ENCODE assay signal across 21 cellular contexts in genomic region chr15:70753101-70753829, GRCh38. TPM values are rescaled to one million over a fixed set of nuclear protein-coding genes. Genes with fewer than 3 reads are reported as not detected.
DNase-seq lines count a peak whose midpoint lies in the region; ATAC-seq and TF ChIP-seq lines count a peak whose summit lies in the region.
"Had no signal": no experiment of that assay in that cellular context is flagged by ENCODE, and none has a peak within 500 bp of the region (broad histone marks: within the 10 kb centered on the region; RNA-seq: fewer than 3 reads in every experiment).

No MANE protein-coding gene starts in this region.

- H3K9ac ChIP-seq in adipocyte (ENCODE audit: low read length) (peak overlapping the region; percentile 76), mesenchymal stem cell (ENCODE audit: low read length) (peak overlapping the region; percentile 35)
- H3K9ac ChIP-seq: BLaER1 treated with 17β-estradiol and CSF1 and Interleukin-3, amounts not matched to agents 10 nM and 100 nM; KMS-11 had no signal

- H3K79me1 ChIP-seq in mesenchymal stem cell (replicated peaks; ENCODE audit: low read length, poor library complexity, severe bottlenecking): peaks cover 13% of the 10 kb centered on the region

- H2AK5ac ChIP-seq in mesenchymal stem cell (ENCODE audit: low read length, severe bottlenecking): no peak overlapping the region

- no peaks in the 10 kb centered on the region for H3K27me3 ChIP-seq in heart left ventricle
- H3K27me3 ChIP-seq in adipocyte (replicated peaks; ENCODE audit: control insufficient read depth, insufficient read depth, low read length): no peaks in the 10 kb centered on the region
- no peaks in the 10 kb centered on the region for H3K27me3 ChIP-seq in mesenchymal stem cell (ENCODE audit: control insufficient read depth in 1 of 2, insufficient read depth in 1 of 2, low read length in 2 of 2)
- no peaks in the 10 kb centered on the region for H3K27me3 ChIP-seq in tibial nerve
- H3K27me3 ChIP-seq: BLaER1 treated with 17β-estradiol and CSF1 and Interleukin-3, amounts not matched to agents 10 nM and 100 nM had no signal

- no peak for TF ChIP-seq CTCF in heart left ventricle (IDR thresholded peaks at IDR 0.05)
- no peak for TF ChIP-seq CTCF in tibial nerve (IDR thresholded peaks at IDR 0.05)
- no peak for TF ChIP-seq CTCF in MCF 10A (IDR thresholded peaks at IDR 0.05; ENCODE audit: unreplicated experiment)

- H3K27ac ChIP-seq in heart left ventricle: peak overlapping the region in 8 of 12 donors; percentile 8 to 85 (median 18)
- no peak overlapping the region for H3K27ac ChIP-seq in mesenchymal stem cell (ENCODE audit: low read length, poor library complexity, severe bottlenecking)
- peak overlapping the region in 3 of 4 donors; percentile 30 to 84 (median 80) for H3K27ac ChIP-seq in tibial nerve
- H3K27ac ChIP-seq: BLaER1 treated with 17β-estradiol and CSF1 and Interleukin-3, amounts not matched to agents 10 nM and 100 nM; KMS-11 had no signal

- peaks cover 5% of the 10 kb centered on the region for H3K36me3 Mint-ChIP-seq in MCF 10A (ENCODE audit: insufficient read depth, unreplicated experiment)
- H3K36me3 Mint-ChIP-seq: CD8-positive, alpha-beta T cell had no signal

- no peak overlapping the region for H3K18ac ChIP-seq in mesenchymal stem cell (ENCODE audit: low read depth in 1 of 2, low read length in 2 of 2)

- no peak overlapping the region for H3K14ac ChIP-seq in mesenchymal stem cell (ENCODE audit: low read length in 2 of 2)

- H3K4me2 ChIP-seq in mesenchymal stem cell (ENCODE audit: low read length, poor library complexity, severe bottlenecking): no peak overlapping the region
- H3K4me2 ChIP-seq: KMS-11 had no signal

- TF ChIP-seq POLR2A in heart left ventricle (IDR thresholded peaks at IDR 0.05): no peak
- TF ChIP-seq POLR2A in tibial nerve (IDR thresholded peaks at IDR 0.05): no peak

- CTCF ChIA-PET in MCF 10A (lab: Yijun Ruan, JAX): interaction anchor here (1.0 kb wide), 1 partner anchor 10 kb away, joined by 4 read pairs; no protein-coding TSS in a partner anchor

- TF ChIP-seq EP300 in tibial nerve (IDR thresholded peaks at IDR 0.05): no peak

- H4K8ac ChIP-seq in mesenchymal stem cell (ENCODE audit: low read length): no peak overlapping the region

- H3K4ac ChIP-seq in mesenchymal stem cell (ENCODE audit: low read depth in 1 of 2, low read length in 2 of 2): no peak overlapping the region

- H3K4me3 Mint-ChIP-seq in MCF 10A (ENCODE audit: unreplicated experiment): no peak overlapping the region
- H3K4me3 Mint-ChIP-seq: CD8-positive, alpha-beta T cell had no signal

- H3K36me3 ChIP-seq in heart left ventricle (no peaks in the 10 kb centered on the region), adipocyte (ENCODE audit: control insufficient read depth, insufficient read depth, low read length, severe bottlenecking) (peaks cover 6% of the 10 kb centered on the region), mesenchymal stem cell (ENCODE audit: control insufficient read depth in 1 of 2, insufficient read depth in 2 of 2, low read depth in 1 of 2, low read length in 2 of 2) (peaks cover 0 to 28% of the 10 kb centered on the region in 2 experiments), tibial nerve (no peaks in the 10 kb centered on the region)
- H3K36me3 ChIP-seq: BLaER1 treated with 17β-estradiol and CSF1 and Interleukin-3, amounts not matched to agents 10 nM and 100 nM had no signal

- H2AFZ ChIP-seq in mesenchymal stem cell (ENCODE audit: low read depth, low read length): no peak overlapping the region

- no peak overlapping the region for H2BK12ac ChIP-seq in mesenchymal stem cell (ENCODE audit: low read length in 2 of 2)

- no peak overlapping the region for H4K91ac ChIP-seq in mesenchymal stem cell (ENCODE audit: low read length)

- no peaks in the 10 kb centered on the region for H3K9me3 Mint-ChIP-seq in MCF 10A (ENCODE audit: unreplicated experiment)
- H3K9me3 Mint-ChIP-seq: CD8-positive, alpha-beta T cell had no signal

- no peak overlapping the region for H3K27ac Mint-ChIP-seq in MCF 10A (ENCODE audit: low read depth, unreplicated experiment)
- H3K27ac Mint-ChIP-seq: CD8-positive, alpha-beta T cell had no signal

- H3K4me1 ChIP-seq in heart left ventricle (peaks cover 16 to 90% (median 67%) of the 10 kb centered on the region in 12 donors), adipocyte (ENCODE audit: control insufficient read depth, insufficient read depth, low read length) (peaks cover 46% of the 10 kb centered on the region), mesenchymal stem cell (ENCODE audit: control insufficient read depth, insufficient read depth, low read depth, low read length) (peaks cover 2% of the 10 kb centered on the region), tibial nerve (peaks cover 3 to 95% (median 29%) of the 10 kb centered on the region in 4 donors)

- H3K23ac ChIP-seq in mesenchymal stem cell (ENCODE audit: low read length in 2 of 2): no peak overlapping the region

- no peak for ATAC-seq in heart left ventricle
- no peak for ATAC-seq in HG03460 (IDR thresholded peaks at IDR 0.05; ENCODE audit: unreplicated experiment)
- ATAC-seq: CD8-positive, alpha-beta T cell had no signal

- no peak overlapping the region for H2BK120ac ChIP-seq in mesenchymal stem cell (ENCODE audit: low read depth, low read length)

- DNase-seq in heart left ventricle (no peak), cardiac septum (ENCODE audit: low spot score) (no peak), adipocyte (ENCODE audit: low read depth) (no peak), mesenchymal stem cell (no peak), tibial nerve (ENCODE audit: low spot score in 2 of 2) (no peak), MCF 10A (ENCODE audit: unreplicated experiment) (no peak), cerebellar nuclear complex (lab: John Stamatoyannopoulos, UW) (no peak)
- DNase-seq: 8988T; Calu3; CD8-positive, alpha-beta T cell; EL; NCI-H1417 treated with DMSO at 0.1 percent for 48 hours; NCI-H187 treated with DMSO at 0.1 percent for 48 hours; NCI-H2227 treated with DMSO at 0.1 percent for 48 hours; NCI-H524; NCI-H82; RPMI8226; SIG-M5 had no signal

- H3K9me3 ChIP-seq in heart left ventricle: no peaks in the 10 kb centered on the region
- no peaks in the 10 kb centered on the region for H3K9me3 ChIP-seq in adipocyte (ENCODE audit: control insufficient read depth, low read length)
- H3K9me3 ChIP-seq in mesenchymal stem cell (ENCODE audit: control insufficient read depth, low read length): no peaks in the 10 kb centered on the region
- no peaks in the 10 kb centered on the region for H3K9me3 ChIP-seq in tibial nerve
- H3K9me3 ChIP-seq: BLaER1 treated with 17β-estradiol and CSF1 and Interleukin-3, amounts not matched to agents 10 nM and 100 nM had no signal

- no TSS peak for BruUV-seq in MCF 10A (replicated peaks; lab: Mats Ljungman, UMichigan)

- intact Hi-C loops in heart left ventricle (cut with DNase I): no loop called here
- intact Hi-C loops in cardiac septum (cut with DNase I): no loop called here
- intact Hi-C loops in MCF 10A (cut with micrococcal nuclease): loop anchor here (10.0 kb wide), 1 partner anchor 122 kb away; no protein-coding TSS in a partner anchor

- no peak overlapping the region for H3K4me3 ChIP-seq in heart left ventricle
- peak overlapping the region; percentile 71 for H3K4me3 ChIP-seq in adipocyte (ENCODE audit: low read length)
- peak overlapping the region in 1 of 2 experiments; percentile 5 for H3K4me3 ChIP-seq in mesenchymal stem cell (ENCODE audit: insufficient read depth in 1 of 2, low read depth in 1 of 2, low read length in 2 of 2)
- no peak overlapping the region for H3K4me3 ChIP-seq in tibial nerve
- H3K4me3 ChIP-seq: BLaER1 treated with 17β-estradiol and CSF1 and Interleukin-3, amounts not matched to agents 10 nM and 100 nM had no signal

- no peak overlapping the region for H2BK5ac ChIP-seq in mesenchymal stem cell (ENCODE audit: low read depth, low read length, poor library complexity, severe bottlenecking)

- no peaks in the 10 kb centered on the region for H3K27me3 Mint-ChIP-seq in MCF 10A (ENCODE audit: insufficient read depth, unreplicated experiment)

- POLR2A ChIA-PET in MCF 10A (lab: Yijun Ruan, JAX): interaction anchor here (2.9 kb wide), 1 partner anchor 10 kb away, joined by 11 read pairs; the partner anchor contains the start of gene UACA

- peaks cover 12% of the 10 kb centered on the region for H3K4me1 Mint-ChIP-seq in MCF 10A (ENCODE audit: insufficient read depth, unreplicated experiment)

- no peak overlapping the region for H2BK15ac ChIP-seq in mesenchymal stem cell (ENCODE audit: low read depth, poor library complexity, severe bottlenecking)

- 53 to 64% (median 56%) methylated on average over 4 of the region's 4 CpGs for WGBS in heart left ventricle, 4 donors
- WGBS in mesenchymal stem cell: 59% methylated on average over 3 of the region's 4 CpGs
- WGBS in tibial nerve, 2 donors: 44 to 45% methylated on average over 4 of the region's 4 CpGs

RNA-seq across cellular contexts. Expression of gene UACA, which starts 10.1 kb away (rescaled TPM):
- total RNA-seq in heart left ventricle (10 to 100 TPM; 23.9 to 57.1 (median 51.2) TPM), cardiac septum (78.0 TPM), tibial nerve (100 to 1,000 TPM; 107 to 210 (median 168) TPM), MCF 10A (2022) (32.6 and 37.0 TPM in 2 replicates)
- 10 to 100 TPM; 10.7 to 41.4 TPM for polyA plus RNA-seq in heart left ventricle
- 56.0 TPM for polyA plus RNA-seq in mesenchymal stem cell (2013, experiment 1 of 2)
- polyA plus RNA-seq in mesenchymal stem cell (2013, experiment 2 of 2): 52.3 TPM
